ENCODE assay signal across 8 cellular contexts in genomic region chr14:77094672-77095284, GRCh38. TPM values are rescaled to one million over a fixed set of nuclear protein-coding genes. Genes with fewer than 3 reads are reported as not detected.
DNase-seq lines count a peak whose midpoint lies in the region; ATAC-seq and TF ChIP-seq lines count a peak whose summit lies in the region.

No MANE protein-coding gene starts in this region.

- H3K36me3 ChIP-seq in HAP-1 (replicated peaks) (no peaks in the 10 kb centered on the region), lung (ENCODE audit: control insufficient read depth in 2 of 2, insufficient read depth in 2 of 2, low read length in 2 of 2) (no peaks in the 10 kb centered on the region)

- no peak overlapping the region for H3K27ac ChIP-seq in lung (ENCODE audit: low read depth in 1 of 2, low read length in 1 of 2)

- peak; percentile 40 for DNase-seq in AG09309 (ENCODE audit: low read depth)
- DNase-seq in HAP-1 (ENCODE audit: low spot score in 2 of 2), result peak; percentile 74 to 89
- peak; percentile 77 for DNase-seq in NCI-H524 treated with DMSO at 0.1 percent for 48 hours (lab: John Stamatoyannopoulos, UW)
- DNase-seq in activated CD4-positive, alpha-beta T cell treated with anti-CD3 and anti-CD28 coated beads, Interleukin-2, amount 50 U/mL, for 24 hours (ENCODE audit: low read depth in 1 of 2, low spot score in 1 of 2), result peak; percentile 38 to 62
- DNase-seq in dermis microvascular lymphatic vessel endothelial cell (ENCODE audit: low read depth in 2 of 2), result peak; percentile 61 to 81
- peak; percentile 81 for DNase-seq in lung (ENCODE audit: low spot score)
- peak; percentile 38 for DNase-seq in stimulated activated CD8-positive, alpha-beta memory T cell treated with anti-CD3 and anti-CD28 coated beads, Interleukin-15, amount 100 ng/mL, for 24 hours (ENCODE audit: low read depth)

- H3K4me3 ChIP-seq in AG09309 (ENCODE audit: control insufficient read depth, low read depth, low read length) (no peak overlapping the region), HAP-1 (no peak overlapping the region), lung (no peak overlapping the region)

- H3K27me3 ChIP-seq in HAP-1 (ENCODE audit: low read depth), result no peaks in the 10 kb centered on the region
- H3K27me3 ChIP-seq in lung (ENCODE audit: control insufficient read depth, insufficient read depth), result no peaks in the 10 kb centered on the region

- H3K9me3 ChIP-seq in HAP-1, result peaks cover 16% of the 10 kb centered on the region
- peaks cover 2 to 6% of the 10 kb centered on the region in 2 donors for H3K9me3 ChIP-seq in lung (ENCODE audit: control insufficient read depth in 2 of 2, insufficient read depth in 1 of 2, low read length in 1 of 2)

- ATAC-seq in lung (ENCODE audit: insufficient read depth, low FRiP score) (no peak), HG03097 (IDR thresholded peaks at IDR 0.05; ENCODE audit: low FRiP score, unreplicated experiment) (no peak)

- in situ Hi-C loops in HAP-1 (cut with MboI; ENCODE audit: low sequenced_read_pairs), result no loop called here

- peak; percentile 92 for TF ChIP-seq CTCF in AG09309 (IDR thresholded peaks at IDR 0.05; ENCODE audit: control insufficient read depth, insufficient read depth, low read depth, low read length, missing control alignments)
- TF ChIP-seq CTCF in lung (IDR thresholded peaks at IDR 0.05; ENCODE audit: control extremely low read depth, extremely low read depth), result peak; percentile 80

- H3K4me1 ChIP-seq in HAP-1 (peaks cover 17% of the 10 kb centered on the region), lung (ENCODE audit: control insufficient read depth in 2 of 2, insufficient read depth in 2 of 2, low read length in 2 of 2) (peaks cover 5 to 8% of the 10 kb centered on the region in 2 donors)

- 23 to 26% methylated on average over 8 of the region's 8 CpGs for WGBS in lung, 2 donors

RNA-seq across cellular contexts. Expression of gene CIPC, which starts 3.3 kb away (rescaled TPM):
- total RNA-seq in dermis microvascular lymphatic vessel endothelial cell (7.2 and 11.0 TPM in 2 replicates), lung (10 to 100 TPM; 26.6 to 32.0 TPM)
- 10 to 100 TPM in 1 of 2 donors, 1 to 10 TPM in 1; 6.4 to 10.6 TPM for polyA plus RNA-seq in lung

RNA-seq across cellular contexts. Expression of gene ZDHHC22, which starts 46.8 kb away (rescaled TPM):
- total RNA-seq in dermis microvascular lymphatic vessel endothelial cell (not detected in 2 replicates), lung (not detected)
- under 1 TPM in 1 of 2 donors, not detected in 1; 0.02 TPM for polyA plus RNA-seq in lung
